13 cellular contexts compared by ENCODE assay signal in genomic region chr22:32518848-32519247, GRCh38. TPM values are rescaled to one million over a fixed set of nuclear protein-coding genes. Genes with fewer than 3 reads are reported as not detected.
A peak's percentile ranks its signal among the peaks of the same experiment; 100 is the strongest.
DNase-seq lines count a peak whose midpoint lies in the region; ATAC-seq, FAIRE-seq and TF ChIP-seq lines count a peak whose summit lies in the region.
"Had no signal": no experiment of that assay in that cellular context is flagged by ENCODE, and none has a peak within 500 bp of the region (broad histone marks: within the 10 kb centered on the region; RNA-seq: fewer than 3 reads in every experiment).

No MANE protein-coding gene starts in this region.

- H4K20me1 ChIP-seq in Karpas-422 (ENCODE audit: insufficient read depth, low read depth, low read length), result no peaks in the 10 kb centered on the region
- no peaks in the 10 kb centered on the region for H4K20me1 ChIP-seq in astrocyte (ENCODE audit: insufficient read depth, low read length)

- peak; percentile 14 for TF ChIP-seq CTCF in astrocyte (IDR thresholded peaks at IDR 0.05; ENCODE audit: insufficient read depth, low read depth, low read length)
- peak; percentile 23 for TF ChIP-seq CTCF in progenitor cell of endocrine pancreas (IDR thresholded peaks at IDR 0.05; ENCODE audit: unreplicated experiment)

- H3K4me3 ChIP-seq in Karpas-422 (ENCODE audit: low read length) (no peak overlapping the region), astrocyte (ENCODE audit: insufficient read depth, low read depth, low read length) (no peak overlapping the region)

- H3K9ac ChIP-seq in Karpas-422 (ENCODE audit: low read length) (no peak overlapping the region), astrocyte (ENCODE audit: low read length) (no peak overlapping the region)

- peaks cover 1% of the 10 kb centered on the region for H3K36me3 Mint-ChIP-seq in astrocyte (ENCODE audit: low read depth, unreplicated experiment)
- H3K36me3 Mint-ChIP-seq in progenitor cell of endocrine pancreas (ENCODE audit: insufficient read depth), result peaks cover 1% of the 10 kb centered on the region
- H3K36me3 Mint-ChIP-seq: CD8-positive, alpha-beta T cell had no signal

- H3K4me3 Mint-ChIP-seq in astrocyte (ENCODE audit: unreplicated experiment) (no peak overlapping the region), progenitor cell of endocrine pancreas (ENCODE audit: low read depth) (no peak overlapping the region)
- H3K4me3 Mint-ChIP-seq: CD8-positive, alpha-beta T cell had no signal

- H3K36me3 ChIP-seq in Karpas-422 (ENCODE audit: insufficient read depth, low read length), result no peaks in the 10 kb centered on the region
- no peaks in the 10 kb centered on the region for H3K36me3 ChIP-seq in astrocyte (ENCODE audit: insufficient read depth, low read length)

- H3K4me2 ChIP-seq in Karpas-422 (ENCODE audit: low read depth, low read length, poor library complexity, severe bottlenecking) (no peak overlapping the region), astrocyte (ENCODE audit: low read length) (no peak overlapping the region)

- ATAC-seq in GM18502 (IDR thresholded peaks at IDR 0.05; ENCODE audit: poor library complexity, unreplicated experiment) (no peak), HG03460 (IDR thresholded peaks at IDR 0.05; ENCODE audit: unreplicated experiment) (no peak)
- ATAC-seq: CD8-positive, alpha-beta T cell had no signal

- FAIRE-seq in astrocyte (lab: Jason Lieb, UNC), result no peak

- H3K79me2 ChIP-seq in Karpas-422 (ENCODE audit: low read length), result no peaks in the 10 kb centered on the region
- no peaks in the 10 kb centered on the region for H3K79me2 ChIP-seq in astrocyte (ENCODE audit: insufficient read depth, low read length)

- H3K27ac ChIP-seq in Karpas-422 (ENCODE audit: low read length) (no peak overlapping the region), astrocyte (ENCODE audit: low read depth, low read length) (no peak overlapping the region)

- H3K9me3 Mint-ChIP-seq in astrocyte (ENCODE audit: unreplicated experiment) (no peaks in the 10 kb centered on the region), progenitor cell of endocrine pancreas (ENCODE audit: low read depth) (peaks cover 4% of the 10 kb centered on the region)
- H3K9me3 Mint-ChIP-seq: CD8-positive, alpha-beta T cell had no signal

- H2AFZ ChIP-seq in Karpas-422 (ENCODE audit: low read length), result no peak overlapping the region
- no peak overlapping the region for H2AFZ ChIP-seq in astrocyte (ENCODE audit: low read depth, low read length)

- H3K9me3 ChIP-seq in Karpas-422 (ENCODE audit: low read length), result no peaks in the 10 kb centered on the region
- H3K9me3 ChIP-seq in astrocyte (ENCODE audit: insufficient read depth, low read depth, low read length), result no peaks in the 10 kb centered on the region

- H3K4me1 Mint-ChIP-seq in astrocyte (ENCODE audit: low read depth, unreplicated experiment) (no peaks in the 10 kb centered on the region), progenitor cell of endocrine pancreas (ENCODE audit: low read depth) (no peaks in the 10 kb centered on the region)

- no peaks in the 10 kb centered on the region for H3K27me3 ChIP-seq in Karpas-422 (ENCODE audit: low read length)
- H3K27me3 ChIP-seq in astrocyte (ENCODE audit: insufficient read depth, low read length), result peaks cover 2% of the 10 kb centered on the region

- H3K27ac Mint-ChIP-seq in astrocyte (ENCODE audit: unreplicated experiment) (no peak overlapping the region), progenitor cell of endocrine pancreas (no peak overlapping the region)
- H3K27ac Mint-ChIP-seq: CD8-positive, alpha-beta T cell had no signal

- peaks cover 5% of the 10 kb centered on the region for H3K27me3 Mint-ChIP-seq in astrocyte (ENCODE audit: low read depth, unreplicated experiment)
- no peaks in the 10 kb centered on the region for H3K27me3 Mint-ChIP-seq in progenitor cell of endocrine pancreas

- H3K4me1 ChIP-seq in Karpas-422 (ENCODE audit: low read length) (no peaks in the 10 kb centered on the region), astrocyte (ENCODE audit: insufficient read depth, low read length) (no peaks in the 10 kb centered on the region)

- no peaks in the 10 kb centered on the region for H3K9me2 ChIP-seq in Karpas-422 (replicated peaks; ENCODE audit: insufficient read depth, low read length)

- DNase-seq in activated CD4-positive, alpha-beta T cell treated with anti-CD3 and anti-CD28 coated beads for 48 hours, result peak; percentile 12
- no peak for DNase-seq in activated CD4-positive, alpha-beta T cell treated with anti-CD3 and anti-CD28 coated beads, Interleukin-2, amount 50 U/mL, for 4 hours
- peak; percentile 70 for DNase-seq in Karpas-422
- no peak for DNase-seq in astrocyte (ENCODE audit: low read depth)
- DNase-seq in progenitor cell of endocrine pancreas (ENCODE audit: low spot score, unreplicated experiment), result no peak
- DNase-seq in DMS114 treated with DMSO at 0.1 percent for 48 hours (lab: John Stamatoyannopoulos, UW; ENCODE audit: unreplicated experiment), result no peak
- DNase-seq: CD8-positive, alpha-beta T cell; islet precursor cell; NCI-H1105; nucleus accumbens; stimulated activated CD4-positive, alpha-beta T cell treated with anti-CD3 and anti-CD28 coated beads, Interleukin-4, amount 100 ng/mL, for 24 hours had no signal

RNA-seq across cellular contexts. Expression of gene FBXO7, which starts 44.2 kb away (rescaled TPM):
- total RNA-seq in Karpas-422 (2014; rRNA removed; shearing (Covaris generic); ENCODE audit: low replicate concordance), result 63.5 and 110 TPM in 2 replicates
- total RNA-seq in astrocyte (85.2 and 85.9 TPM in 2 replicates), progenitor cell of endocrine pancreas (86.4 and 87.2 TPM in 2 replicates)

RNA-seq across cellular contexts. Expression of gene BPIFC, which starts 54.6 kb away (rescaled TPM):
- not detected in 2 replicates for total RNA-seq in Karpas-422 (2014; rRNA removed; shearing (Covaris generic); ENCODE audit: low replicate concordance)
- not detected in 2 replicates for total RNA-seq in astrocyte
- not detected in 2 replicates for total RNA-seq in progenitor cell of endocrine pancreas
- total RNA-seq: CD8-positive, alpha-beta T cell had no signal

Comparison
In these comparisons a context has a peak if more than half of its experiments do, and no peak if none do; other contexts are left out.
1. DNase-seq: peak in activated CD4-positive, alpha-beta T cell treated with anti-CD3 and anti-CD28 coated beads for 48 hours (single experiment) and Karpas-422 (single experiment); none in activated CD4-positive, alpha-beta T cell treated with anti-CD3 and anti-CD28 coated beads, Interleukin-2, amount 50 U/mL, for 4 hours (0 of 2), astrocyte (single experiment), progenitor cell of endocrine pancreas (single experiment) and DMS114 treated with DMSO at 0.1 percent for 48 hours (single experiment).